ENCODE assay signal across 22 cellular contexts in genomic region chr12:70386771-70387170, GRCh38. TPM values are rescaled to one million over a fixed set of nuclear protein-coding genes. Genes with fewer than 3 reads are reported as not detected.
A peak's percentile ranks its signal among the peaks of the same experiment; 100 is the strongest.
DNase-seq lines count a peak whose midpoint lies in the region; ATAC-seq, FAIRE-seq and TF ChIP-seq lines count a peak whose summit lies in the region.
"Had no signal": no experiment of that assay in that cellular context is flagged by ENCODE, and none has a peak within 500 bp of the region (broad histone marks: within the 10 kb centered on the region; RNA-seq: fewer than 3 reads in every experiment).

No MANE protein-coding gene starts in this region.

- no peak overlapping the region for H4K12ac ChIP-seq in trophoblast cell (ENCODE audit: low read depth, low read length)

- H3K27me3 ChIP-seq in cardiac muscle cell (no peaks in the 10 kb centered on the region), trophoblast cell (ENCODE audit: insufficient read depth, low read length) (no peaks in the 10 kb centered on the region), adrenal gland (no peaks in the 10 kb centered on the region), neuronal stem cell (ENCODE audit: control insufficient read depth in 3 of 3, insufficient read depth in 3 of 3, low read depth in 1 of 3, low read length in 3 of 3) (no peaks in the 10 kb centered on the region)
- H3K27me3 ChIP-seq: BLaER1 treated with 17β-estradiol and CSF1 and Interleukin-3, amounts not matched to agents 10 nM and 100 nM had no signal

- no peaks in the 10 kb centered on the region for H3K79me2 ChIP-seq in trophoblast cell (ENCODE audit: control insufficient read depth, insufficient read depth, low read length, poor library complexity)

- no peak overlapping the region for H3K4me2 ChIP-seq in trophoblast cell (ENCODE audit: low read length)
- H3K4me2 ChIP-seq in neuronal stem cell (ENCODE audit: insufficient read depth, low read length, poor library complexity, severe bottlenecking), result no peak overlapping the region
- H3K4me2 ChIP-seq: A549; BLaER1 treated with 17β-estradiol and CSF1 and Interleukin-3, amounts not matched to agents 10 nM and 100 nM had no signal

- H4K91ac ChIP-seq in trophoblast cell (ENCODE audit: low read depth, low read length) (no peak overlapping the region), neuronal stem cell (ENCODE audit: low read depth, low read length, poor library complexity) (no peak overlapping the region)

- no peaks in the 10 kb centered on the region for H3K79me1 ChIP-seq in trophoblast cell (ENCODE audit: low read length)
- H3K79me1 ChIP-seq in neuronal stem cell (ENCODE audit: low read depth, low read length), result no peaks in the 10 kb centered on the region

- no peaks in the 10 kb centered on the region for H3K9me3 ChIP-seq in cardiac muscle cell (ENCODE audit: low read depth)
- H3K9me3 ChIP-seq in trophoblast cell (ENCODE audit: insufficient read depth, low read depth, low read length), result no peaks in the 10 kb centered on the region
- no peaks in the 10 kb centered on the region for H3K9me3 ChIP-seq in adrenal gland (replicated peaks in 1 of 3)
- H3K9me3 ChIP-seq in neuronal stem cell (replicated peaks in 1 of 2; ENCODE audit: control insufficient read depth in 2 of 2, insufficient read depth in 1 of 2, low read depth in 1 of 2, low read length in 2 of 2), result peaks cover 0 to 11% of the 10 kb centered on the region in 2 donors
- H3K9me3 ChIP-seq: Caco-2 had no signal

- ATAC-seq in left cardiac atrium, result no peak
- ATAC-seq in HG03280 (IDR thresholded peaks at IDR 0.05; ENCODE audit: unreplicated experiment), result no peak
- ATAC-seq: A549; CD8-positive, alpha-beta T cell had no signal

- peak in 1 of 2 donors; percentile 10 for DNase-seq in cardiac muscle cell (ENCODE audit: low read depth in 1 of 2, low spot score in 1 of 2)
- no peak for DNase-seq in left cardiac atrium
- DNase-seq in fibroblast of villous mesenchyme (ENCODE audit: low read depth), result peak; percentile 77
- DNase-seq in trophoblast cell, result peak; percentile 13 to 69
- DNase-seq in adrenal gland, result no peak
- no peak for DNase-seq in neuronal stem cell (ENCODE audit: low spot score)
- DNase-seq: AML-193; Caco-2; Calu3; CD4-positive, alpha-beta T cell; CD8-positive, alpha-beta T cell; DMS79 treated with DMSO at 0.1 percent for 48 hours; GF-D8 had no signal

- H3K23ac ChIP-seq in trophoblast cell (ENCODE audit: low read length), result no peak overlapping the region
- H3K23ac ChIP-seq in neuronal stem cell (ENCODE audit: low read depth, low read length, poor library complexity), result no peak overlapping the region

- H3K14ac ChIP-seq in trophoblast cell (ENCODE audit: low read length) (no peak overlapping the region), neuronal stem cell (ENCODE audit: low read length) (no peak overlapping the region)

- H3K27ac ChIP-seq in cardiac muscle cell (peak overlapping the region; percentile 66), trophoblast cell (ENCODE audit: low read depth, low read length) (no peak overlapping the region), adrenal gland (no peak overlapping the region), neuronal stem cell (replicated peaks; ENCODE audit: low read length) (no peak overlapping the region)
- H3K27ac ChIP-seq: 22Rv1; A549; BLaER1 treated with 17β-estradiol and CSF1 and Interleukin-3, amounts not matched to agents 10 nM and 100 nM; C4-2B had no signal

- peaks cover 6% of the 10 kb centered on the region for H3K4me1 ChIP-seq in cardiac muscle cell (ENCODE audit: low read depth)
- no peaks in the 10 kb centered on the region for H3K4me1 ChIP-seq in trophoblast cell (ENCODE audit: control insufficient read depth in 1 of 2, insufficient read depth in 2 of 2, low read length in 2 of 2)
- no peaks in the 10 kb centered on the region for H3K4me1 ChIP-seq in adrenal gland (replicated peaks in 1 of 2)
- H3K4me1 ChIP-seq in neuronal stem cell (ENCODE audit: control insufficient read depth in 2 of 2, insufficient read depth in 1 of 2, low read depth in 1 of 2, low read length in 2 of 2), result no peaks in the 10 kb centered on the region
- H3K4me1 ChIP-seq: A549; BLaER1 treated with 17β-estradiol and CSF1 and Interleukin-3, amounts not matched to agents 10 nM and 100 nM; Caco-2 had no signal

- H3K18ac ChIP-seq in trophoblast cell (ENCODE audit: low read length), result no peak overlapping the region
- H3K18ac ChIP-seq in neuronal stem cell (ENCODE audit: low read length), result no peak overlapping the region

- WGBS in trophoblast cell (ENCODE audit: extremely low coverage, insufficient coverage, insufficient read length), result no CpG with 5 or more reads among the region's 1 CpG
- WGBS in adrenal gland, 4 donors, result 75 to 100% (median 83%) methylated on average over 1 of the region's 1 CpG
- WGBS in neuronal stem cell (ENCODE audit: extremely low coverage in 2 of 2, insufficient read length in 2 of 2, insufficient replicate concordance in 1 of 2), 2 donors, result no CpG with 5 or more reads among the region's 1 CpG

- H2AFZ ChIP-seq in trophoblast cell (ENCODE audit: insufficient read depth, low read length, poor library complexity) (no peak overlapping the region), neuronal stem cell (ENCODE audit: low read length) (no peak overlapping the region)

- H3K36me3 ChIP-seq in cardiac muscle cell, result no peaks in the 10 kb centered on the region
- H3K36me3 ChIP-seq in trophoblast cell (ENCODE audit: control insufficient read depth in 1 of 2, insufficient read depth in 2 of 2, low read length in 2 of 2), result no peaks in the 10 kb centered on the region
- H3K36me3 ChIP-seq in adrenal gland (replicated peaks in 1 of 2), result no peaks in the 10 kb centered on the region
- H3K36me3 ChIP-seq in neuronal stem cell (replicated peaks in 1 of 2; ENCODE audit: control insufficient read depth in 2 of 2, insufficient read depth in 2 of 2, low read length in 2 of 2), result no peaks in the 10 kb centered on the region
- H3K36me3 ChIP-seq: BLaER1 treated with 17β-estradiol and CSF1 and Interleukin-3, amounts not matched to agents 10 nM and 100 nM had no signal

- TF ChIP-seq POLR2A in adrenal gland (IDR thresholded peaks at IDR 0.05), result no peak

- intact Hi-C loops in left cardiac atrium (cut with DNase I) (no loop called here), adrenal gland (cut with DNase I) (no loop called here)

- H3K4ac ChIP-seq in trophoblast cell (ENCODE audit: low read depth, low read length) (no peak overlapping the region), neuronal stem cell (ENCODE audit: low read length) (no peak overlapping the region)

- H2AK5ac ChIP-seq in trophoblast cell (ENCODE audit: low read length), result no peak overlapping the region
- no peak overlapping the region for H2AK5ac ChIP-seq in neuronal stem cell (ENCODE audit: low read depth, low read length)

- FAIRE-seq in endometrium (lab: Jason Lieb, UNC), result peak; percentile 97
- FAIRE-seq: A549, D721Med, GM12891, GM19239 had no signal

- no peak overlapping the region for H2BK15ac ChIP-seq in neuronal stem cell (ENCODE audit: low read length)

- H2BK5ac ChIP-seq in trophoblast cell (ENCODE audit: low read depth, low read length, poor library complexity) (no peak overlapping the region), neuronal stem cell (ENCODE audit: low read length) (no peak overlapping the region)

- TF ChIP-seq CTCF in cardiac muscle cell (IDR thresholded peaks at IDR 0.05; ENCODE audit: low read depth, low read length) (no peak), fibroblast of villous mesenchyme (IDR thresholded peaks at IDR 0.05; ENCODE audit: insufficient read depth, low read depth, low read length) (no peak), adrenal gland (IDR thresholded peaks at IDR 0.05) (no peak)

- H4K8ac ChIP-seq in trophoblast cell (ENCODE audit: low read depth, low read length), result no peak overlapping the region
- H4K8ac ChIP-seq in neuronal stem cell (ENCODE audit: low read depth, low read length), result no peak overlapping the region

- H3K4me3 ChIP-seq in cardiac muscle cell, result no peak overlapping the region
- no peak overlapping the region for H3K4me3 ChIP-seq in fibroblast of villous mesenchyme (ENCODE audit: low read depth, low read length)
- no peak overlapping the region for H3K4me3 ChIP-seq in trophoblast cell (ENCODE audit: low read depth, low read length)
- no peak overlapping the region for H3K4me3 ChIP-seq in adrenal gland
- no peak overlapping the region for H3K4me3 ChIP-seq in neuronal stem cell (ENCODE audit: low read length in 2 of 2)
- H3K4me3 ChIP-seq: A549; BLaER1 treated with 17β-estradiol and CSF1 and Interleukin-3, amounts not matched to agents 10 nM and 100 nM had no signal

- no peak overlapping the region for H2BK12ac ChIP-seq in trophoblast cell (ENCODE audit: low read length)
- no peak overlapping the region for H2BK12ac ChIP-seq in neuronal stem cell (ENCODE audit: low read length)

- H3K9ac ChIP-seq in trophoblast cell (ENCODE audit: low read length) (no peak overlapping the region), neuronal stem cell (ENCODE audit: low read depth, low read length, poor library complexity) (no peak overlapping the region)
- H3K9ac ChIP-seq: BLaER1 treated with 17β-estradiol and CSF1 and Interleukin-3, amounts not matched to agents 10 nM and 100 nM had no signal

- H2BK120ac ChIP-seq in trophoblast cell (ENCODE audit: insufficient read depth, low read length, poor library complexity), result no peak overlapping the region
- no peak overlapping the region for H2BK120ac ChIP-seq in neuronal stem cell (ENCODE audit: low read depth, low read length)

RNA-seq across cellular contexts. Expression of gene KCNMB4, which starts 20.7 kb away (rescaled TPM):
- total RNA-seq in cardiac muscle cell, result 20.5 and 22.4 TPM in 2 replicates
- 22.8 and 33.1 TPM in 2 replicates for polyA plus RNA-seq in cardiac muscle cell
- 1 to 10 TPM; 2.3 to 2.6 TPM for total RNA-seq in left cardiac atrium
- total RNA-seq in fibroblast of villous mesenchyme, result 4.2 and 7.3 TPM in 2 replicates
- polyA plus RNA-seq in trophoblast cell (2013), result 6.9 and 7.2 TPM in 2 replicates
- 10 to 100 TPM in 3 of 8 donors, 1 to 10 TPM in 5; 2.2 to 23.3 (median 9.2) TPM for total RNA-seq in adrenal gland
- polyA plus RNA-seq in adrenal gland, result 10 to 100 TPM in 1 of 3 donors, 1 to 10 TPM in 2; 2.8 to 15.1 (median 7.1) TPM
- 5.2 TPM for polyA plus RNA-seq in neuronal stem cell (2013, experiment 1 of 2)
- polyA plus RNA-seq in neuronal stem cell (2013, experiment 2 of 2), result 5.1 TPM

Comparison
In these comparisons a context has a peak if more than half of its experiments do, and no peak if none do; other contexts are left out.
1. DNase-seq: peak in fibroblast of villous mesenchyme (single experiment) and trophoblast cell (2 of 2); none in left cardiac atrium (single experiment), adrenal gland (0 of 7) and neuronal stem cell (single experiment).